ENCODE assay signal across 1 cellular context in the genomic region with DNA sequence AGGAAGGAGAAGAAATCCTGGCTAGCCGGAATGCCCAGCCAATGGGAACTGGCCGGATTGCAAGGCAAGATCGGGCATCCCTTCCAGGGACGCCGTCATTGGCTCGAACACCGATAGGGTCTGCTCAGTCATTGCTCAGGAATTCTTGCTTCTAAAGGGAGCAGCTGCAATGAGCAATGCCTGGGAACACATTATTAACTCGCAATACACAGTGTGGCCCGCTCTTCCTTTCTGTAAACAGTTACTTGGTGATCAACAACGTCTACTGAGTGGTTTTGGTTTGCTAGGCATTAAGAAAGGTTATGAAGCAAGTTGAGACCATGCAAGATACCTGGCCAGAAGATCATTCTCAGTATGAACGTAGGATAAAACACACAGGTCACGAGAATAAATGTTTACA.
TF ChIP-seq lines count a peak whose summit lies in the region.

No MANE protein-coding gene starts in this region.

TF ChIP-seq in GM12878, 131 proteins besides CTCF, POLR2A, EP300 and RAD21 (continued from another document):
- TF ChIP-seq, protein P1, sequence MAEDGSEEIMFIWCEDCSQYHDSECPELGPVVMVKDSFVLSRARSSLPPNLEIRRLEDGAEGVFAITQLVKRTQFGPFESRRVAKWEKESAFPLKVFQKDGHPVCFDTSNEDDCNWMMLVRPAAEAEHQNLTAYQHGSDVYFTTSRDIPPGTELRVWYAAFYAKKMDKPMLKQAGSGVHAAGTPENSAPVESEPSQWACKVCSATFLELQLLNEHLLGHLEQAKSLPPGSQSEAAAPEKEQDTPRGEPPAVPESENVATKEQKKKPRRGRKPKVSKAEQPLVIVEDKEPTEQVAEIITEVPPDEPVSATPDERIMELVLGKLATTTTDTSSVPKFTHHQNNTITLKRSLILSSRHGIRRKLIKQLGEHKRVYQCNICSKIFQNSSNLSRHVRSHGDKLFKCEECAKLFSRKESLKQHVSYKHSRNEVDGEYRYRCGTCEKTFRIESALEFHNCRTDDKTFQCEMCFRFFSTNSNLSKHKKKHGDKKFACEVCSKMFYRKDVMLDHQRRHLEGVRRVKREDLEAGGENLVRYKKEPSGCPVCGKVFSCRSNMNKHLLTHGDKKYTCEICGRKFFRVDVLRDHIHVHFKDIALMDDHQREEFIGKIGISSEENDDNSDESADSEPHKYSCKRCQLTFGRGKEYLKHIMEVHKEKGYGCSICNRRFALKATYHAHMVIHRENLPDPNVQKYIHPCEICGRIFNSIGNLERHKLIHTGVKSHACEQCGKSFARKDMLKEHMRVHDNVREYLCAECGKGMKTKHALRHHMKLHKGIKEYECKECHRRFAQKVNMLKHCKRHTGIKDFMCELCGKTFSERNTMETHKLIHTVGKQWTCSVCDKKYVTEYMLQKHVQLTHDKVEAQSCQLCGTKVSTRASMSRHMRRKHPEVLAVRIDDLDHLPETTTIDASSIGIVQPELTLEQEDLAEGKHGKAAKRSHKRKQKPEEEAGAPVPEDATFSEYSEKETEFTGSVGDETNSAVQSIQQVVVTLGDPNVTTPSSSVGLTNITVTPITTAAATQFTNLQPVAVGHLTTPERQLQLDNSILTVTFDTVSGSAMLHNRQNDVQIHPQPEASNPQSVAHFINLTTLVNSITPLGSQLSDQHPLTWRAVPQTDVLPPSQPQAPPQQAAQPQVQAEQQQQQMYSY (CRISPR knock-in tag; IDR thresholded peaks at IDR 0.05): no peak
- TF ChIP-seq RAD51 (IDR thresholded peaks at IDR 0.05) (no peak), TCF7 (IDR thresholded peaks at IDR 0.05; ENCODE audit: borderline replicate concordance) (no peak), IKZF2 (IDR thresholded peaks at IDR 0.05) (no peak), PAX8 (IDR thresholded peaks at IDR 0.05) (no peak), KDM1A (IDR thresholded peaks at IDR 0.05; ENCODE audit: borderline replicate concordance) (no peak), MEF2B (IDR thresholded peaks at IDR 0.05; ENCODE audit: partially characterized antibody, poor library complexity, severe bottlenecking) (no peak), KAT2A (conservative IDR thresholded peaks at IDR 0.05; ENCODE audit: control insufficient read depth, low read depth, low read length) (no peak)
- TF ChIP-seq, protein P2, sequence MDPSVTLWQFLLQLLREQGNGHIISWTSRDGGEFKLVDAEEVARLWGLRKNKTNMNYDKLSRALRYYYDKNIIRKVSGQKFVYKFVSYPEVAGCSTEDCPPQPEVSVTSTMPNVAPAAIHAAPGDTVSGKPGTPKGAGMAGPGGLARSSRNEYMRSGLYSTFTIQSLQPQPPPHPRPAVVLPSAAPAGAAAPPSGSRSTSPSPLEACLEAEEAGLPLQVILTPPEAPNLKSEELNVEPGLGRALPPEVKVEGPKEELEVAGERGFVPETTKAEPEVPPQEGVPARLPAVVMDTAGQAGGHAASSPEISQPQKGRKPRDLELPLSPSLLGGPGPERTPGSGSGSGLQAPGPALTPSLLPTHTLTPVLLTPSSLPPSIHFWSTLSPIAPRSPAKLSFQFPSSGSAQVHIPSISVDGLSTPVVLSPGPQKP (IDR thresholded peaks at IDR 0.05; ENCODE audit: low read depth, low read length): no peak
- TF ChIP-seq, protein P3, sequence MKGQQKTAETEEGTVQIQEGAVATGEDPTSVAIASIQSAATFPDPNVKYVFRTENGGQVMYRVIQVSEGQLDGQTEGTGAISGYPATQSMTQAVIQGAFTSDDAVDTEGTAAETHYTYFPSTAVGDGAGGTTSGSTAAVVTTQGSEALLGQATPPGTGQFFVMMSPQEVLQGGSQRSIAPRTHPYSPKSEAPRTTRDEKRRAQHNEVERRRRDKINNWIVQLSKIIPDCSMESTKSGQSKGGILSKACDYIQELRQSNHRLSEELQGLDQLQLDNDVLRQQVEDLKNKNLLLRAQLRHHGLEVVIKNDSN (IDR thresholded peaks at IDR 0.05; ENCODE audit: borderline replicate concordance, extremely low read length, insufficient read depth, low read depth, low read length): no peak
- TF ChIP-seq, protein P4, sequence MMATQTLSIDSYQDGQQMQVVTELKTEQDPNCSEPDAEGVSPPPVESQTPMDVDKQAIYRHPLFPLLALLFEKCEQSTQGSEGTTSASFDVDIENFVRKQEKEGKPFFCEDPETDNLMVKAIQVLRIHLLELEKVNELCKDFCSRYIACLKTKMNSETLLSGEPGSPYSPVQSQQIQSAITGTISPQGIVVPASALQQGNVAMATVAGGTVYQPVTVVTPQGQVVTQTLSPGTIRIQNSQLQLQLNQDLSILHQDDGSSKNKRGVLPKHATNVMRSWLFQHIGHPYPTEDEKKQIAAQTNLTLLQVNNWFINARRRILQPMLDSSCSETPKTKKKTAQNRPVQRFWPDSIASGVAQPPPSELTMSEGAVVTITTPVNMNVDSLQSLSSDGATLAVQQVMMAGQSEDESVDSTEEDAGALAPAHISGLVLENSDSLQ (IDR thresholded peaks at IDR 0.05): no peak
- TF ChIP-seq, protein P5, sequence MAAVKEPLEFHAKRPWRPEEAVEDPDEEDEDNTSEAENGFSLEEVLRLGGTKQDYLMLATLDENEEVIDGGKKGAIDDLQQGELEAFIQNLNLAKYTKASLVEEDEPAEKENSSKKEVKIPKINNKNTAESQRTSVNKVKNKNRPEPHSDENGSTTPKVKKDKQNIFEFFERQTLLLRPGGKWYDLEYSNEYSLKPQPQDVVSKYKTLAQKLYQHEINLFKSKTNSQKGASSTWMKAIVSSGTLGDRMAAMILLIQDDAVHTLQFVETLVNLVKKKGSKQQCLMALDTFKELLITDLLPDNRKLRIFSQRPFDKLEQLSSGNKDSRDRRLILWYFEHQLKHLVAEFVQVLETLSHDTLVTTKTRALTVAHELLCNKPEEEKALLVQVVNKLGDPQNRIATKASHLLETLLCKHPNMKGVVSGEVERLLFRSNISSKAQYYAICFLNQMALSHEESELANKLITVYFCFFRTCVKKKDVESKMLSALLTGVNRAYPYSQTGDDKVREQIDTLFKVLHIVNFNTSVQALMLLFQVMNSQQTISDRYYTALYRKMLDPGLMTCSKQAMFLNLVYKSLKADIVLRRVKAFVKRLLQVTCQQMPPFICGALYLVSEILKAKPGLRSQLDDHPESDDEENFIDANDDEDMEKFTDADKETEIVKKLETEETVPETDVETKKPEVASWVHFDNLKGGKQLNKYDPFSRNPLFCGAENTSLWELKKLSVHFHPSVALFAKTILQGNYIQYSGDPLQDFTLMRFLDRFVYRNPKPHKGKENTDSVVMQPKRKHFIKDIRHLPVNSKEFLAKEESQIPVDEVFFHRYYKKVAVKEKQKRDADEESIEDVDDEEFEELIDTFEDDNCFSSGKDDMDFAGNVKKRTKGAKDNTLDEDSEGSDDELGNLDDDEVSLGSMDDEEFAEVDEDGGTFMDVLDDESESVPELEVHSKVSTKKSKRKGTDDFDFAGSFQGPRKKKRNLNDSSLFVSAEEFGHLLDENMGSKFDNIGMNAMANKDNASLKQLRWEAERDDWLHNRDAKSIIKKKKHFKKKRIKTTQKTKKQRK (IDR thresholded peaks at IDR 0.05; ENCODE audit: low read depth, low read length): no peak
- TF ChIP-seq, protein P6, sequence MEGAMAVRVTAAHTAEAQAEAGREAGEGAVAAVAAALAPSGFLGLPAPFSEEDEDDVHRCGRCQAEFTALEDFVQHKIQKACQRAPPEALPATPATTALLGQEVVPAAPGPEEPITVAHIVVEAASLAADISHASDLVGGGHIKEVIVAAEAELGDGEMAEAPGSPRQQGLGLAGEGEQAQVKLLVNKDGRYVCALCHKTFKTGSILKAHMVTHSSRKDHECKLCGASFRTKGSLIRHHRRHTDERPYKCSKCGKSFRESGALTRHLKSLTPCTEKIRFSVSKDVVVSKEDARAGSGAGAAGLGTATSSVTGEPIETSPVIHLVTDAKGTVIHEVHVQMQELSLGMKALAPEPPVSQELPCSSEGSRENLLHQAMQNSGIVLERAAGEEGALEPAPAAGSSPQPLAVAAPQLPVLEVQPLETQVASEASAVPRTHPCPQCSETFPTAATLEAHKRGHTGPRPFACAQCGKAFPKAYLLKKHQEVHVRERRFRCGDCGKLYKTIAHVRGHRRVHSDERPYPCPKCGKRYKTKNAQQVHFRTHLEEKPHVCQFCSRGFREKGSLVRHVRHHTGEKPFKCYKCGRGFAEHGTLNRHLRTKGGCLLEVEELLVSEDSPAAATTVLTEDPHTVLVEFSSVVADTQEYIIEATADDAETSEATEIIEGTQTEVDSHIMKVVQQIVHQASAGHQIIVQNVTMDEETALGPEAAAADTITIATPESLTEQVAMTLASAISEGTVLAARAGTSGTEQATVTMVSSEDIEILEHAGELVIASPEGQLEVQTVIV (IDR thresholded peaks at IDR 0.05; ENCODE audit: borderline replicate concordance, partially characterized antibody): no peak
